In genomic region chr12:125773033-125773432, GRCh38 we compare ENCODE assay signal across 9 cellular contexts.
A peak's percentile ranks its signal among the peaks of the same experiment; 100 is the strongest.
DNase-seq lines count a peak whose midpoint lies in the region; ATAC-seq and TF ChIP-seq lines count a peak whose summit lies in the region.
"Had no signal": no experiment of that assay in that cellular context is flagged by ENCODE, and none has a peak within 500 bp of the region (broad histone marks: within the 10 kb centered on the region; RNA-seq: fewer than 3 reads in every experiment).

No MANE protein-coding gene starts in this region.

- H3K4me3 Mint-ChIP-seq in stimulated activated memory B cell treated with anti-CD40 and anti-IgM and Interleukin-4, amounts not matched to agents 10 μg/mL and 1 μg/mL and 100 μg/mL, for 72 hours, result no peak overlapping the region

- in situ Hi-C loops in brain microvascular endothelial cell (cut with HindIII; ENCODE audit: low pct_ligation_motif_present, low sequenced_read_pairs), result no loop called here

- H3K79me1 ChIP-seq in neuronal stem cell (ENCODE audit: low read depth, low read length), result no peaks in the 10 kb centered on the region

- no peak overlapping the region for H4K91ac ChIP-seq in neuronal stem cell (ENCODE audit: low read depth, low read length, poor library complexity)

- H3K9me3 ChIP-seq in upper lobe of right lung (no peaks in the 10 kb centered on the region), neuronal stem cell (replicated peaks in 1 of 2; ENCODE audit: control insufficient read depth in 2 of 2, insufficient read depth in 1 of 2, low read depth in 1 of 2, low read length in 2 of 2) (peaks cover 0 to 3% of the 10 kb centered on the region in 2 donors)

- H3K4me1 Mint-ChIP-seq in stimulated activated memory B cell treated with anti-CD40 and anti-IgM and Interleukin-4, amounts not matched to agents 10 μg/mL and 1 μg/mL and 100 μg/mL, for 72 hours, result no peaks in the 10 kb centered on the region

- ATAC-seq in GM19438 (IDR thresholded peaks at IDR 0.05; ENCODE audit: low read depth, unreplicated experiment), result peak; percentile 93
- peak; percentile 58 for ATAC-seq in upper lobe of right lung
- ATAC-seq in stimulated activated memory B cell treated with anti-CD40 and anti-IgM and Interleukin-4, amounts not matched to agents 10 μg/mL and 1 μg/mL and 100 μg/mL, for 72 hours, result no peak
- ATAC-seq: left colon had no signal

- H3K23ac ChIP-seq in neuronal stem cell (ENCODE audit: low read depth, low read length, poor library complexity), result no peak overlapping the region

- no peak overlapping the region for H3K4me3 ChIP-seq in brain microvascular endothelial cell (ENCODE audit: low read depth, low read length)
- no peak overlapping the region for H3K4me3 ChIP-seq in upper lobe of right lung
- H3K4me3 ChIP-seq in neuronal stem cell (ENCODE audit: low read length in 2 of 2), result no peak overlapping the region

- no peak overlapping the region for H2BK12ac ChIP-seq in neuronal stem cell (ENCODE audit: low read length)

- TF ChIP-seq CTCF in LNCAP (IDR thresholded peaks at IDR 0.05), result peak; percentile 68
- peak; percentile 25 for TF ChIP-seq CTCF in brain microvascular endothelial cell (IDR thresholded peaks at IDR 0.05; ENCODE audit: low read depth, low read length, missing control alignments)
- peak; percentile 32 for TF ChIP-seq CTCF in upper lobe of right lung (IDR thresholded peaks at IDR 0.05)

- peak; percentile 76 for DNase-seq in NCI-H82 (lab: John Stamatoyannopoulos, UW)
- no peak for DNase-seq in NCI-H82 treated with DMSO at 0.1 percent for 48 hours (lab: John Stamatoyannopoulos, UW; ENCODE audit: unreplicated experiment)
- no peak for DNase-seq in brain microvascular endothelial cell
- DNase-seq in upper lobe of right lung, result peak; percentile 63
- no peak for DNase-seq in neuronal stem cell (ENCODE audit: low spot score)

- no peak overlapping the region for H3K4me2 ChIP-seq in neuronal stem cell (ENCODE audit: insufficient read depth, low read length, poor library complexity, severe bottlenecking)

- H3K9me3 Mint-ChIP-seq in stimulated activated memory B cell treated with anti-CD40 and anti-IgM and Interleukin-4, amounts not matched to agents 10 μg/mL and 1 μg/mL and 100 μg/mL, for 72 hours, result peaks cover 4% of the 10 kb centered on the region

- H3K36me3 Mint-ChIP-seq in stimulated activated memory B cell treated with anti-CD40 and anti-IgM and Interleukin-4, amounts not matched to agents 10 μg/mL and 1 μg/mL and 100 μg/mL, for 72 hours, result no peaks in the 10 kb centered on the region

- no peak overlapping the region for H2AFZ ChIP-seq in neuronal stem cell (ENCODE audit: low read length)

- H3K36me3 ChIP-seq in brain microvascular endothelial cell (replicated peaks) (no peaks in the 10 kb centered on the region), upper lobe of right lung (no peaks in the 10 kb centered on the region), neuronal stem cell (replicated peaks in 1 of 2; ENCODE audit: control insufficient read depth in 2 of 2, insufficient read depth in 2 of 2, low read length in 2 of 2) (peaks cover 0 to 2% of the 10 kb centered on the region in 2 donors)

- H3K4me1 ChIP-seq in upper lobe of right lung (no peaks in the 10 kb centered on the region), neuronal stem cell (ENCODE audit: control insufficient read depth in 2 of 2, insufficient read depth in 1 of 2, low read depth in 1 of 2, low read length in 2 of 2) (no peaks in the 10 kb centered on the region)

- WGBS in neuronal stem cell (ENCODE audit: extremely low coverage in 2 of 2, insufficient read length in 2 of 2, insufficient replicate concordance in 1 of 2), 2 donors, result no CpG with 5 or more reads among the region's 12 CpGs

- no peak overlapping the region for H3K4ac ChIP-seq in neuronal stem cell (ENCODE audit: low read length)

- no peak overlapping the region for H4K8ac ChIP-seq in neuronal stem cell (ENCODE audit: low read depth, low read length)

- H3K18ac ChIP-seq in neuronal stem cell (ENCODE audit: low read length), result no peak overlapping the region

- H2BK120ac ChIP-seq in neuronal stem cell (ENCODE audit: low read depth, low read length), result no peak overlapping the region

- no peak overlapping the region for H3K27ac Mint-ChIP-seq in stimulated activated memory B cell treated with anti-CD40 and anti-IgM and Interleukin-4, amounts not matched to agents 10 μg/mL and 1 μg/mL and 100 μg/mL, for 72 hours

- no peak overlapping the region for H2AK5ac ChIP-seq in neuronal stem cell (ENCODE audit: low read depth, low read length)

- no peak overlapping the region for H3K9ac ChIP-seq in neuronal stem cell (ENCODE audit: low read depth, low read length, poor library complexity)

- H2BK15ac ChIP-seq in neuronal stem cell (ENCODE audit: low read length), result no peak overlapping the region

- H3K27me3 Mint-ChIP-seq in stimulated activated memory B cell treated with anti-CD40 and anti-IgM and Interleukin-4, amounts not matched to agents 10 μg/mL and 1 μg/mL and 100 μg/mL, for 72 hours, result no peaks in the 10 kb centered on the region

- no peaks in the 10 kb centered on the region for H3K27me3 ChIP-seq in brain microvascular endothelial cell (replicated peaks)
- no peaks in the 10 kb centered on the region for H3K27me3 ChIP-seq in upper lobe of right lung
- H3K27me3 ChIP-seq in neuronal stem cell (ENCODE audit: control insufficient read depth in 3 of 3, insufficient read depth in 3 of 3, low read depth in 1 of 3, low read length in 3 of 3), result no peaks in the 10 kb centered on the region

- H3K14ac ChIP-seq in neuronal stem cell (ENCODE audit: low read length), result no peak overlapping the region

- intact Hi-C loops in upper lobe of right lung (cut with DNase I), result no loop called here

- no peak overlapping the region for H2BK5ac ChIP-seq in neuronal stem cell (ENCODE audit: low read length)

- H3K27ac ChIP-seq in brain microvascular endothelial cell (no peak overlapping the region), upper lobe of right lung (no peak overlapping the region), neuronal stem cell (replicated peaks; ENCODE audit: low read length) (no peak overlapping the region)

Comparison
In these comparisons a context has a peak if more than half of its experiments do, and no peak if none do; other contexts are left out.
1. DNase-seq: peak in NCI-H82 (single experiment) and upper lobe of right lung (single experiment); none in NCI-H82 treated with DMSO at 0.1 percent for 48 hours (single experiment), brain microvascular endothelial cell (single experiment) and neuronal stem cell (single experiment).
2. Peak in every context shown above with its lines, with median percentiles within 50 percentile points of each other: CTCF ChIP-seq.